In the genomic region with DNA sequence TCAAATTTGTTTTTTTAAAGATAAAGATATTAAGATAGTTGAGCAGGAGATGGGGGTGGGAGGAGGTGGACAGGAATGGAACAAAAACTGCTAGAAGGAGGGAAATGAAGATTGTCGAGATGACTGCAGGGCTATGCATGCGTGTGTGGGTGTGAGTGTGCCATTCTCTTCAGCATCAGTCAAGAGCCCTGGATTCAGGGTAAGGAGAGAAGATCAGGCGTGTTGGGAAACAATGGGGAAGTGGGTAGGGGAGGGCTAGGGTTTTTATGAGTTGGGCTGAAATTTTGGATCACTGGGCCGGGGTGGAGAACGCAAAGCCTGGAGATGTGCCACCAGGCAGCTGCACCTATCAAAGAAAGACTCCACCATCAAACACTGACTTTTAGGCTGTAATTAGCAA, we compare ENCODE assay signal across 10 cellular contexts. TPM values are rescaled to one million over a fixed set of nuclear protein-coding genes. Genes with fewer than 3 reads are reported as not detected.
DNase-seq lines count a peak whose midpoint lies in the region; TF ChIP-seq lines count a peak whose summit lies in the region.
"Had no signal": no experiment of that assay in that cellular context is flagged by ENCODE, and none has a peak within 500 bp of the region (broad histone marks: within the 10 kb centered on the region; RNA-seq: fewer than 3 reads in every experiment).

No MANE protein-coding gene starts in this region.

- peak overlapping the region in 1 of 2 experiments; percentile 65 for H3K18ac ChIP-seq in mesenchymal stem cell (ENCODE audit: low read depth in 1 of 2, low read length in 2 of 2)
- H3K18ac ChIP-seq in neuronal stem cell (ENCODE audit: low read length) = no peak overlapping the region

- intact Hi-C loops in testis (cut with DNase I; ENCODE audit: low total_unique reads) = no loop called here

- H2AK5ac ChIP-seq in mesenchymal stem cell (ENCODE audit: low read length, severe bottlenecking) (peak overlapping the region; percentile 15), neuronal stem cell (ENCODE audit: low read depth, low read length) (no peak overlapping the region)

- H3K14ac ChIP-seq in mesenchymal stem cell (ENCODE audit: low read length in 2 of 2) (peak overlapping the region in 1 of 2 experiments; percentile 44), neuronal stem cell (ENCODE audit: low read length) (no peak overlapping the region)

- H2AFZ ChIP-seq in mesenchymal stem cell (ENCODE audit: low read depth, low read length) (no peak overlapping the region), neuronal stem cell (ENCODE audit: low read length) (no peak overlapping the region)

- H3K23ac ChIP-seq in mesenchymal stem cell (ENCODE audit: low read length in 2 of 2) (no peak overlapping the region), neuronal stem cell (ENCODE audit: low read depth, low read length, poor library complexity) (no peak overlapping the region)

- no peak overlapping the region for H2BK15ac ChIP-seq in mesenchymal stem cell (ENCODE audit: low read depth, poor library complexity, severe bottlenecking)
- no peak overlapping the region for H2BK15ac ChIP-seq in neuronal stem cell (ENCODE audit: low read length)

- H3K79me1 ChIP-seq in mesenchymal stem cell (replicated peaks; ENCODE audit: low read length, poor library complexity, severe bottlenecking) = no peaks in the 10 kb centered on the region
- H3K79me1 ChIP-seq in neuronal stem cell (ENCODE audit: low read depth, low read length) = no peaks in the 10 kb centered on the region

- DNase-seq in dedifferentiated amniotic fluid mesenchymal stem cell (ENCODE audit: extremely low spot score) (peak; percentile 17), mesenchymal stem cell (no peak), testis (no peak), HK-2 (ENCODE audit: unreplicated experiment) (no peak), neuronal stem cell (ENCODE audit: low spot score) (no peak), DMS 273 treated with DMSO at 0.1 percent for 48 hours (lab: John Stamatoyannopoulos, UW) (no peak), Peyer's patch (no peak)
- DNase-seq: activated CD4-positive, alpha-beta T cell treated with anti-CD3 and anti-CD28 coated beads, Interleukin-2, amount 10 ng/mL, durations not matched to agents 24 days and 14 days; BE2C had no signal

- CTCF ChIA-PET in HEK293 (lab: Yijun Ruan, JAX) = interaction anchor here (0.7 to 2.2 kb wide), 3 partner anchors 37 to 90 kb away, joined by 3 to 8 read pairs (median 3); no protein-coding TSS in a partner anchor

- H2BK120ac ChIP-seq in mesenchymal stem cell (ENCODE audit: low read depth, low read length) = no peak overlapping the region
- H2BK120ac ChIP-seq in neuronal stem cell (ENCODE audit: low read depth, low read length) = no peak overlapping the region

- H3K9ac ChIP-seq in mesenchymal stem cell (ENCODE audit: low read length) = peak overlapping the region; percentile 31
- no peak overlapping the region for H3K9ac ChIP-seq in neuronal stem cell (ENCODE audit: low read depth, low read length, poor library complexity)

- no peak overlapping the region for H3K4ac ChIP-seq in mesenchymal stem cell (ENCODE audit: low read depth in 1 of 2, low read length in 2 of 2)
- no peak overlapping the region for H3K4ac ChIP-seq in neuronal stem cell (ENCODE audit: low read length)

- no peak for TF ChIP-seq CTCF in HEK293 (tag by site-specific recombination; IDR thresholded peaks at IDR 0.05)
- TF ChIP-seq CTCF in testis (IDR thresholded peaks at IDR 0.05) = no peak
- TF ChIP-seq CTCF in Peyer's patch (IDR thresholded peaks at IDR 0.05) = no peak

- H3K9me3 ChIP-seq in HEK293 (ENCODE audit: control insufficient read depth, insufficient read depth, low read depth, low read length) (no peaks in the 10 kb centered on the region), mesenchymal stem cell (ENCODE audit: control insufficient read depth, low read length) (no peaks in the 10 kb centered on the region), testis (no peaks in the 10 kb centered on the region), neuronal stem cell (replicated peaks in 1 of 2; ENCODE audit: control insufficient read depth in 2 of 2, insufficient read depth in 1 of 2, low read depth in 1 of 2, low read length in 2 of 2) (peaks cover 0 to 6% of the 10 kb centered on the region in 2 donors), Peyer's patch (no peaks in the 10 kb centered on the region)
- H3K9me3 ChIP-seq: BE2C had no signal

- H3K4me2 ChIP-seq in mesenchymal stem cell (ENCODE audit: low read length, poor library complexity, severe bottlenecking) = no peak overlapping the region
- H3K4me2 ChIP-seq in neuronal stem cell (ENCODE audit: insufficient read depth, low read length, poor library complexity, severe bottlenecking) = no peak overlapping the region

- H4K8ac ChIP-seq in mesenchymal stem cell (ENCODE audit: low read length) (no peak overlapping the region), neuronal stem cell (ENCODE audit: low read depth, low read length) (no peak overlapping the region)

- H2BK5ac ChIP-seq in mesenchymal stem cell (ENCODE audit: low read depth, low read length, poor library complexity, severe bottlenecking) (no peak overlapping the region), neuronal stem cell (ENCODE audit: low read length) (no peak overlapping the region)

- POLR2A ChIA-PET in HEK293 (lab: Yijun Ruan, JAX) = no interaction called here

- H3K36me3 ChIP-seq in HEK293 (ENCODE audit: control insufficient read depth in 2 of 2, insufficient read depth in 1 of 2, low read length in 2 of 2) = peaks cover 0 to 5% of the 10 kb centered on the region in 2 experiments; a peak in 1 of 3 replicates
- H3K36me3 ChIP-seq in mesenchymal stem cell (ENCODE audit: control insufficient read depth in 1 of 2, insufficient read depth in 2 of 2, low read depth in 1 of 2, low read length in 2 of 2) = no peaks in the 10 kb centered on the region
- H3K36me3 ChIP-seq in testis (ENCODE audit: low read depth, missing control alignments) = no peaks in the 10 kb centered on the region
- no peaks in the 10 kb centered on the region for H3K36me3 ChIP-seq in neuronal stem cell (replicated peaks in 1 of 2; ENCODE audit: control insufficient read depth in 2 of 2, insufficient read depth in 2 of 2, low read length in 2 of 2)
- no peaks in the 10 kb centered on the region for H3K36me3 ChIP-seq in Peyer's patch
- H3K36me3 ChIP-seq: BE2C had no signal

- H3K27ac ChIP-seq in HEK293 (ENCODE audit: extremely low read depth, low read depth, low read length) (no peak overlapping the region), mesenchymal stem cell (ENCODE audit: low read length, poor library complexity, severe bottlenecking) (peak overlapping the region; percentile 6), testis (peak overlapping the region; percentile 15 to 46), neuronal stem cell (replicated peaks; ENCODE audit: low read length) (no peak overlapping the region), Peyer's patch (peak overlapping the region in 2 of 4 donors; percentile 32 to 41)

- H3K4me3 ChIP-seq in HEK293 (ENCODE audit: low read depth, low read length) (no peak overlapping the region), mesenchymal stem cell (ENCODE audit: insufficient read depth in 1 of 2, low read depth in 1 of 2, low read length in 2 of 2) (no peak overlapping the region), testis (no peak overlapping the region), neuronal stem cell (ENCODE audit: low read length in 2 of 2) (no peak overlapping the region), Peyer's patch (no peak overlapping the region)

- H3K4me1 ChIP-seq in HEK293 (ENCODE audit: control insufficient read depth, insufficient read depth, low read length) (0 out of 2 replicates have a peak, but pooled peaks cover 6% of the 10 kb centered on the region), mesenchymal stem cell (ENCODE audit: control insufficient read depth, insufficient read depth, low read depth, low read length) (peaks cover 22% of the 10 kb centered on the region), testis (peaks cover 15% of the 10 kb centered on the region), neuronal stem cell (ENCODE audit: control insufficient read depth in 2 of 2, insufficient read depth in 1 of 2, low read depth in 1 of 2, low read length in 2 of 2) (peaks cover 0 to 10% of the 10 kb centered on the region in 2 donors), Peyer's patch (peaks cover 0 to 14% (median 0%) of the 10 kb centered on the region in 4 donors)
- H3K4me1 ChIP-seq: BE2C had no signal

- H3K27me3 ChIP-seq in mesenchymal stem cell (ENCODE audit: control insufficient read depth in 1 of 2, insufficient read depth in 1 of 2, low read length in 2 of 2) = no peaks in the 10 kb centered on the region
- no peaks in the 10 kb centered on the region for H3K27me3 ChIP-seq in testis
- H3K27me3 ChIP-seq in neuronal stem cell (ENCODE audit: control insufficient read depth in 3 of 3, insufficient read depth in 3 of 3, low read depth in 1 of 3, low read length in 3 of 3) = no peaks in the 10 kb centered on the region
- H3K27me3 ChIP-seq in Peyer's patch = no peaks in the 10 kb centered on the region
- H3K27me3 ChIP-seq: BE2C had no signal

- TF ChIP-seq POLR2A in testis (IDR thresholded peaks at IDR 0.05) (no peak), Peyer's patch (IDR thresholded peaks at IDR 0.05) (no peak)

- 93% methylated on average over 3 of the region's 5 CpGs for WGBS in mesenchymal stem cell
- 61 to 62% methylated on average over 5 of the region's 5 CpGs for WGBS in testis, 2 donors
- no CpG with 5 or more reads among the region's 5 CpGs for WGBS in neuronal stem cell (ENCODE audit: extremely low coverage in 2 of 2, insufficient read length in 2 of 2, insufficient replicate concordance in 1 of 2), 2 donors

- H4K91ac ChIP-seq in mesenchymal stem cell (ENCODE audit: low read length) = no peak overlapping the region
- no peak overlapping the region for H4K91ac ChIP-seq in neuronal stem cell (ENCODE audit: low read depth, low read length, poor library complexity)

- H2BK12ac ChIP-seq in mesenchymal stem cell (ENCODE audit: low read length in 2 of 2) = peak overlapping the region in 1 of 2 experiments; percentile 81
- no peak overlapping the region for H2BK12ac ChIP-seq in neuronal stem cell (ENCODE audit: low read length)

TF ChIP-seq in HEK293, 187 proteins besides CTCF, POLR2A, EP300 and RAD21 (continues in another document):
- TF ChIP-seq ZNF514 (tag by site-specific recombination; IDR thresholded peaks at IDR 0.05) = no peak

RNA-seq across cellular contexts. Expression of a gene that starts 4.5 kb away (rescaled TPM):
- 3.5 TPM for polyA plus RNA-seq in mesenchymal stem cell (2013, experiment 1 of 2)
- polyA plus RNA-seq in mesenchymal stem cell (2013, experiment 2 of 2) = 3.4 TPM
- total RNA-seq in testis = 10 to 100 TPM; 11.7 to 30.2 TPM
- 28.3 TPM for polyA plus RNA-seq in testis (ENCODE audit: insufficient read depth, low read depth, low replicate concordance)
- polyA plus RNA-seq in neuronal stem cell (2013, experiment 1 of 2) = 10.4 TPM
- polyA plus RNA-seq in neuronal stem cell (2013, experiment 2 of 2) = 12.6 TPM
- 10 to 100 TPM in 3 of 4 donors, not detected in 1; 17.9 to 28.5 (median 26.4) TPM for total RNA-seq in Peyer's patch

Comparison
In these comparisons a context has a peak if more than half of its experiments do, and no peak if none do; other contexts are left out.
1. H3K27ac ChIP-seq: peak in mesenchymal stem cell (single experiment) and testis (2 of 2); none in HEK293 (single experiment) and neuronal stem cell (single experiment).